ENCODE assay signal across 21 cellular contexts in the genomic region with DNA sequence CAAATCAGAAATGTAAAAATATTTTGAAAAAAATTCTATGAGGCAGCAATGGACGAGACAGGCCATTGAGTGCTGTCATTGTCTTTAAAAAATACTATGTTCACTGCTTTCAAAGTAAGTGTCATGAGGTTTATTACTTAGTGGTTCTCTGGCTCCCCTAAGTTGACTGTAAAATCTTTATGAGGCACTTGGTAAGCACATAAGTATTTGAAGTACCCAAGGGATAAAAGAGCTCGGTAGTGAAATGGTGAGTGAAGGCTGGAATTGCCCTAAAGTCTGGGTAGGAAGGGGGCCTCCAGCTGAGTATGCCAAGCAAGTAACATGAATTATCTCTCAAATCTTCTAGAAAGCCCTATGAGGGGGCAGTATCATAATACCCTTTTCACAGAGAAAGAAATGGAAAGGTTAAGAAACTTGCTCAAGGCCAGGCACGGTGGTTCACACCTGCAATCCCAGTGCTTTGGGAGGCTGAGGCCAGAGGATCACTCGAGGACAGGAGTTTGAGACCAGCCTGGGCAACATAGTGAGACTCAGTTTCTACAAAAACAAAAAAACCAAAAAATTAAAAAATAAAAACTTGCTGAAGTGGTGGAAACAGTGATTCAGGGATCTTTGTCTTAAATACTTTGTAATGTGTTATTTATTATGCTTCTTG. TPM values are rescaled to one million over a fixed set of nuclear protein-coding genes. Genes with fewer than 3 reads are reported as not detected.
"Had no signal": no experiment of that assay in that cellular context is flagged by ENCODE, and none has a peak within 500 bp of the region (broad histone marks: within the 10 kb centered on the region; RNA-seq: fewer than 3 reads in every experiment).

No MANE protein-coding gene starts in this region.

- H3K4me3 ChIP-seq: cardiac muscle cell had no signal

- H3K27ac ChIP-seq: brain microvascular endothelial cell, cardiac muscle cell, VCaP had no signal

- ATAC-seq: activated T-cell treated with anti-CD3 and anti-CD28 coated beads, Interleukin-2, amount 50 U/mL, for 4 hours; T-helper 17 cell had no signal

- H3K27me3 ChIP-seq: brain microvascular endothelial cell, cardiac muscle cell had no signal

- DNase-seq: activated CD4-positive, alpha-beta memory T cell treated with anti-CD3 and anti-CD28 coated beads for 36 hours; activated CD4-positive, alpha-beta T cell treated with anti-CD3 and anti-CD28 coated beads, Interleukin-2, amount 10 ng/mL, durations not matched to agents 7 days and 5 days; activated CD4-positive, CD25-positive, alpha-beta regulatory T cell; activated CD8-positive, alpha-beta memory T cell treated with anti-CD3 and anti-CD28 coated beads for 24 hours; activated effector memory CD4-positive, alpha-beta T cell treated with anti-CD3 and anti-CD28 coated beads, Interleukin-2, amount 50 U/mL, for 16 hours; activated naive CD4-positive, alpha-beta T cell treated with anti-CD3 and anti-CD28 coated beads for 36 hours; activated naive CD8-positive, alpha-beta T cell treated with anti-CD3 and anti-CD28 coated beads for 36 hours; activated T-cell treated with anti-CD3 and anti-CD28 coated beads, Interleukin-2, amount 50 U/mL, for 4 hours; brain microvascular endothelial cell; Karpas-422; NCI-H1048; NCI-H1930; NCI-H510A treated with DMSO at 0.1 percent for 48 hours; NCI-H69; SIG-M5; T-helper 17 cell; T-helper 9 cell had no signal

- H3K36me3 ChIP-seq: brain microvascular endothelial cell, cardiac muscle cell had no signal

RNA-seq across cellular contexts. Expression of gene CTCFL, which starts 5.5 kb away (rescaled TPM):
- total RNA-seq: activated CD4-positive, alpha-beta memory T cell treated with anti-CD3 and anti-CD28 coated beads for 36 hours; activated CD4-positive, alpha-beta T cell treated with anti-CD3 and anti-CD28 coated beads, Interleukin-2, amount 10 ng/mL, durations not matched to agents 7 days and 5 days; activated naive CD4-positive, alpha-beta T cell treated with anti-CD3 and anti-CD28 coated beads for 36 hours; activated naive CD8-positive, alpha-beta T cell treated with anti-CD3 and anti-CD28 coated beads for 36 hours; M059J; RPMI7951; T-helper 17 cell had no signal
- polyA plus RNA-seq: cardiac muscle cell had no signal

RNA-seq across cellular contexts. Expression of gene PCK1, which starts 30.5 kb away (rescaled TPM):
- total RNA-seq: activated CD4-positive, alpha-beta memory T cell treated with anti-CD3 and anti-CD28 coated beads for 36 hours; activated CD4-positive, alpha-beta T cell treated with anti-CD3 and anti-CD28 coated beads, Interleukin-2, amount 10 ng/mL, durations not matched to agents 7 days and 5 days; activated naive CD4-positive, alpha-beta T cell treated with anti-CD3 and anti-CD28 coated beads for 36 hours; activated naive CD8-positive, alpha-beta T cell treated with anti-CD3 and anti-CD28 coated beads for 36 hours; M059J; RPMI7951; T-helper 17 cell had no signal
- polyA plus RNA-seq: cardiac muscle cell had no signal
